8 cellular contexts compared by ENCODE assay signal in the genomic region with DNA sequence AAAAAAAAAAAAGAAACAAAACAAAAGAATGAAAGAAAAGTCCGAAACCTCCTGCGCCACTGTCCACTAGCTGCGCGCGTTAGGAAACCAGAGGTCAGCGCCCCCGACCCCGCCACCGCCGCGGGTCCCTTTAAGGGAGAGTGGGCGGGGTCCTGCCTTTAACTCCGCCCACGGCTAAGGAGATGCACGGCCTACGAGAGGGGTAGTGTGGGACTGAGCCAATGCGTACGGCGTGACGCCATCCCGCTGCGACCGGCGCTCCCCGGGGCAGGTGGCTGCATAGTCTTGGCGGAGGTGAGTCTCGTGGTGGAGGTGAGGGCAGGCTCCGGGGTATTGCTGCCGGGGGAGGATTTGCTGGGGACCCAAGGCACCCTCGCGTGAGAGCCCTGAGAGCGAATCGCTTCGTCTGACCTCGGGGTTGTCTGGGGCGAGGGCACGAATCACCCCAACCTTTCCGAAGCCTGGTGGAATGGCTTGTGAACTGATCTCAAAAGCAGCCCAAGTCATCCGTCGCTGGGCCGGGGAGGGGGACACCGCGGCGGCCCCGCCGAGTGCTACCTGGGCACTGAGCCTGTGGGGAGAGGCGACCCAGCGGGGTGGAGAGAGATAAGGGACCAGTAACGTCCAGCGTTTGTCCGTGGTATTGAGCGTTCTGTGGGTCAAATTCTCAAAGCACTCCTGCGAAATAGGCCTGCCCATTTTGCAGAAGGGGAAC. TPM values are rescaled to one million over a fixed set of nuclear protein-coding genes. Genes with fewer than 3 reads are reported as not detected.
A peak's percentile ranks its signal among the peaks of the same experiment; 100 is the strongest.
DNase-seq lines count a peak whose midpoint lies in the region; ATAC-seq and TF ChIP-seq lines count a peak whose summit lies in the region.

A gene (plus strand): TSS at position 241 of the 715 bp plus-strand sequence. CDS start 1,319 bp downstream, outside the sequence.

- DNase-seq in CD4-positive, CD25-positive, alpha-beta regulatory T cell, result peak; percentile 89 to 95 (median 94)
- peak; percentile 66 for DNase-seq in NCI-H82 treated with DMSO at 0.1 percent for 48 hours (lab: John Stamatoyannopoulos, UW; ENCODE audit: unreplicated experiment)
- peak; percentile 96 for DNase-seq in activated CD4-positive, alpha-beta memory T cell treated with anti-CD3 and anti-CD28 coated beads for 36 hours
- DNase-seq in dermis microvascular lymphatic vessel endothelial cell (ENCODE audit: low read depth in 2 of 2), result peak; percentile 82 to 89
- peak; percentile 92 to 95 (median 94) for DNase-seq in right lobe of liver
- peak; percentile 89 to 95 for DNase-seq in stimulated activated CD4-positive, alpha-beta T cell treated with anti-CD3 and anti-CD28 coated beads, Interleukin-4, amount 100 ng/mL, for 4 hours

- no peaks in the 10 kb centered on the region for H3K9me3 ChIP-seq in CD4-positive, CD25-positive, alpha-beta regulatory T cell (ENCODE audit: control insufficient read depth in 2 of 2, low read length in 2 of 2)
- no peaks in the 10 kb centered on the region for H3K9me3 ChIP-seq in right lobe of liver

- CTCF ChIA-PET in activated CD4-positive, alpha-beta memory T cell treated with anti-CD3 and anti-CD28 coated beads for 36 hours (lab: Charles Lee), result interaction anchor here (1.3 kb wide), 1 partner anchor 310 kb away, joined by 3 read pairs; no protein-coding TSS in a partner anchor

- no peak for TF ChIP-seq CTCF in right lobe of liver (IDR thresholded peaks at IDR 0.05)

- no peaks in the 10 kb centered on the region for H3K27me3 ChIP-seq in CD4-positive, CD25-positive, alpha-beta regulatory T cell (ENCODE audit: control insufficient read depth, insufficient read depth, low read length)
- no peaks in the 10 kb centered on the region for H3K27me3 ChIP-seq in right lobe of liver

- under 1% methylated on average over 28 of the region's 53 CpGs for WGBS in right lobe of liver (ENCODE audit: insufficient coverage, low coverage, low lambda C conversion rate, missing lambda C conversion rate)

- H3K36me3 ChIP-seq in CD4-positive, CD25-positive, alpha-beta regulatory T cell (ENCODE audit: control insufficient read depth, insufficient read depth, low read length), result no peaks in the 10 kb centered on the region
- no peaks in the 10 kb centered on the region for H3K36me3 ChIP-seq in right lobe of liver

- peaks cover 8 to 37% (median 20%) of the 10 kb centered on the region in 4 donors for H3K4me1 Mint-ChIP-seq in CD4-positive, CD25-positive, alpha-beta regulatory T cell
- H3K4me1 Mint-ChIP-seq in activated CD4-positive, alpha-beta memory T cell treated with anti-CD3 and anti-CD28 coated beads for 36 hours (ENCODE audit: low read depth), result peaks cover 20% of the 10 kb centered on the region

- peak within 1 kb of the TSS; percentile 91 to 98 (median 94) for H3K4me3 Mint-ChIP-seq in CD4-positive, CD25-positive, alpha-beta regulatory T cell
- H3K4me3 Mint-ChIP-seq in activated CD4-positive, alpha-beta memory T cell treated with anti-CD3 and anti-CD28 coated beads for 36 hours, result peak within 1 kb of the TSS; percentile 86

- POLR2A ChIA-PET in activated CD4-positive, alpha-beta memory T cell treated with anti-CD3 and anti-CD28 coated beads for 36 hours (lab: Charles Lee), result no interaction called here

- peaks cover 10% of the 10 kb centered on the region for H3K4me1 ChIP-seq in CD4-positive, CD25-positive, alpha-beta regulatory T cell (ENCODE audit: control insufficient read depth, insufficient read depth, low read length, poor library complexity, severe bottlenecking)
- H3K4me1 ChIP-seq in right lobe of liver, result peaks cover 0 to 29% (median 0%) of the 10 kb centered on the region in 4 donors

- H3K27ac ChIP-seq in CD4-positive, CD25-positive, alpha-beta regulatory T cell (ENCODE audit: insufficient read depth, low read length, poor library complexity, severe bottlenecking), result peak within 1 kb of the TSS; percentile 82
- H3K27ac ChIP-seq in right lobe of liver, result peak within 1 kb of the TSS; percentile 39 to 75 (median 51)

- peak; percentile 100 for ATAC-seq in CD4-positive, CD25-positive, alpha-beta regulatory T cell (ENCODE audit: low read depth in 2 of 2)
- ATAC-seq in GM19397 (IDR thresholded peaks at IDR 0.05; ENCODE audit: unreplicated experiment) (peak; percentile 100), HG03565 (IDR thresholded peaks at IDR 0.05; ENCODE audit: unreplicated experiment) (peak; percentile 100), right lobe of liver (peak; percentile 95 to 100 (median 99))

- peaks cover 13% of the 10 kb centered on the region for H3K36me3 Mint-ChIP-seq in CD4-positive, CD25-positive, alpha-beta regulatory T cell
- peaks cover 14% of the 10 kb centered on the region for H3K36me3 Mint-ChIP-seq in activated CD4-positive, alpha-beta memory T cell treated with anti-CD3 and anti-CD28 coated beads for 36 hours

- H3K9me3 Mint-ChIP-seq in CD4-positive, CD25-positive, alpha-beta regulatory T cell, result peaks cover 0 to under 1% (median 0%) of the 10 kb centered on the region in 7 donors
- H3K9me3 Mint-ChIP-seq in activated CD4-positive, alpha-beta memory T cell treated with anti-CD3 and anti-CD28 coated beads for 36 hours, result no peaks in the 10 kb centered on the region

- TF ChIP-seq POLR2A in right lobe of liver (IDR thresholded peaks at IDR 0.05), result peak; percentile 74

- peak within 1 kb of the TSS; percentile 77 to 98 (median 96) for H3K27ac Mint-ChIP-seq in CD4-positive, CD25-positive, alpha-beta regulatory T cell
- H3K27ac Mint-ChIP-seq in activated CD4-positive, alpha-beta memory T cell treated with anti-CD3 and anti-CD28 coated beads for 36 hours, result peak within 1 kb of the TSS; percentile 85

- intact Hi-C loops in activated CD4-positive, alpha-beta memory T cell treated with anti-CD3 and anti-CD28 coated beads for 36 hours (cut with micrococcal nuclease), result loop anchor here (1.0 to 10.0 kb wide), 5 partner anchors 13 to 1197 kb away; a partner anchor contains a TSS
- intact Hi-C loops in right lobe of liver (cut with DNase I), result no loop called here

- peak within 1 kb of the TSS; percentile 86 for H3K4me3 ChIP-seq in CD4-positive, CD25-positive, alpha-beta regulatory T cell (ENCODE audit: low read depth, low read length)
- H3K4me3 ChIP-seq in right lobe of liver, result peak within 1 kb of the TSS; percentile 75 to 94 (median 85)

- H3K27me3 Mint-ChIP-seq in CD4-positive, CD25-positive, alpha-beta regulatory T cell, result no peaks in the 10 kb centered on the region
- peaks cover 3% of the 10 kb centered on the region for H3K27me3 Mint-ChIP-seq in activated CD4-positive, alpha-beta memory T cell treated with anti-CD3 and anti-CD28 coated beads for 36 hours

RNA-seq across cellular contexts. Expression of the gene that starts here (rescaled TPM):
- total RNA-seq in CD4-positive, CD25-positive, alpha-beta regulatory T cell, result 7.0 TPM
- 10 to 100 TPM; 16.7 to 20.2 (median 18.1) TPM for polyA plus RNA-seq in CD4-positive, CD25-positive, alpha-beta regulatory T cell
- total RNA-seq in activated CD4-positive, alpha-beta memory T cell treated with anti-CD3 and anti-CD28 coated beads for 36 hours, result 10 to 100 TPM; 21.7 to 22.3 TPM
- total RNA-seq in dermis microvascular lymphatic vessel endothelial cell (17.4 and 18.1 TPM in 2 replicates), right lobe of liver (10 to 100 TPM in 2 of 6 experiments, 1 to 10 TPM in 4; 8.1 to 21.7 (median 9.8) TPM)

Comparison
In these comparisons a context has a peak if more than half of its experiments do, and no peak if none do; other contexts are left out.
1. Peak in every context shown above with its lines: DNase-seq, ATAC-seq, H3K4me3 ChIP-seq and H3K27ac ChIP-seq.